12 cellular contexts compared by ENCODE assay signal in the genomic region with DNA sequence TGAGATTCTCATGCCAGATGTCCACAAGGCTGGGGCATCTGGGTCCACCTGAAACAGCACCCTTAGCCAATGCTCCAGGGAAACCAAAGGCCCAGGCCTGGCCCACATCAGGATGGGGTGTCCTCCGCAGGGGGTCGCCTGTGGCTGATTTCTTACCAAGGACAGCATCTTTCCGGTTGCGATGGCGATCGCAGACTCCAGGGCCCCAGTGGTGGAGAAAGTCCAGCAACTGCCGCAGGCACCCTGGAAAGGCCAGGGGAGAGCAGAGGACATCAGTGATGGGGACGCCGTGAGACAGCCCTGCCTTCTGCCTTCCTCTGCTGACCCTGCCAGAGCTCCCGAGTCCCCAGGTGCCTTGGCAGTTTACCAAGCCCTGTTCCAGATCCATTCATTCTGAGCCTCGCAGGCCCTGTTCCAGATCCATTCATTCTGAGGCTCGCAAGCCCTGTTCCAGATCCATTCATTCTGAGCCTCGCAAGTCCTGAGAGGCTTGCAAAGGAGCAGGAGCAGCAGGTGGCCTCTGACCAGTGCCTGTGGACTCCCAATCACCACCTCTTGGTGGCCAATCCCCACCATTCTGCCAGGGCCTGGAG.
"Had no signal": no experiment of that assay in that cellular context is flagged by ENCODE, and none has a peak within 500 bp of the region (broad histone marks: within the 10 kb centered on the region; RNA-seq: fewer than 3 reads in every experiment).

No MANE protein-coding gene starts in this region.

- DNase-seq: activated CD4-positive, alpha-beta memory T cell treated with anti-CD3 and anti-CD28 coated beads, Interleukin-2, amount 10 ng/mL, durations not matched to agents 7 days and 5 days; activated CD4-positive, alpha-beta T cell treated with anti-CD3 and anti-CD28 coated beads for 36 hours; activated CD8-positive, alpha-beta memory T cell treated with anti-CD3 and anti-CD28 coated beads, Interleukin-2, amount 50 U/mL, for 4 hours; activated naive CD4-positive, alpha-beta T cell treated with Interleukin-2 at 50 U/mL for 16 hours; cortex of kidney; effector memory CD4-positive, alpha-beta T cell; T-helper 9 cell; trophoblast cell had no signal

- H3K36me3 ChIP-seq: neural progenitor cell had no signal

- H3K36me3 Mint-ChIP-seq: neural progenitor cell had no signal

- H3K27ac ChIP-seq: hepatocyte, neural progenitor cell, parathyroid adenoma had no signal

- H3K4me3 ChIP-seq: hepatocyte, neural progenitor cell had no signal

- H3K27me3 Mint-ChIP-seq: activated CD4-positive, alpha-beta memory T cell treated with anti-CD3 and anti-CD28 coated beads, Interleukin-2, amount 10 ng/mL, durations not matched to agents 7 days and 5 days had no signal

- H3K4me1 ChIP-seq: neural progenitor cell had no signal

- H3K27ac Mint-ChIP-seq: activated CD4-positive, alpha-beta T cell treated with anti-CD3 and anti-CD28 coated beads for 36 hours; neural progenitor cell had no signal

- ATAC-seq: activated CD4-positive, alpha-beta T cell treated with anti-CD3 and anti-CD28 coated beads for 36 hours; stimulated activated effector memory CD8-positive, alpha-beta T cell treated with anti-CD3 and anti-CD28 coated beads, Interleukin-12 subunit alpha, Interleukin-12 subunit beta, amount 100 ng/mL, for 72 hours had no signal

- H3K9me3 Mint-ChIP-seq: activated CD4-positive, alpha-beta memory T cell treated with anti-CD3 and anti-CD28 coated beads, Interleukin-2, amount 10 ng/mL, durations not matched to agents 7 days and 5 days; neural progenitor cell; stimulated activated effector memory CD8-positive, alpha-beta T cell treated with anti-CD3 and anti-CD28 coated beads, Interleukin-12 subunit alpha, Interleukin-12 subunit beta, amount 100 ng/mL, for 72 hours had no signal

- H3K4me3 Mint-ChIP-seq: activated CD4-positive, alpha-beta memory T cell treated with anti-CD3 and anti-CD28 coated beads, Interleukin-2, amount 10 ng/mL, durations not matched to agents 7 days and 5 days; activated CD4-positive, alpha-beta T cell treated with anti-CD3 and anti-CD28 coated beads for 36 hours; neural progenitor cell; stimulated activated effector memory CD8-positive, alpha-beta T cell treated with anti-CD3 and anti-CD28 coated beads, Interleukin-12 subunit alpha, Interleukin-12 subunit beta, amount 100 ng/mL, for 72 hours had no signal

- H3K27me3 ChIP-seq: hepatocyte, neural progenitor cell had no signal
